ENCODE assay signal across 8 cellular contexts in the genomic region with DNA sequence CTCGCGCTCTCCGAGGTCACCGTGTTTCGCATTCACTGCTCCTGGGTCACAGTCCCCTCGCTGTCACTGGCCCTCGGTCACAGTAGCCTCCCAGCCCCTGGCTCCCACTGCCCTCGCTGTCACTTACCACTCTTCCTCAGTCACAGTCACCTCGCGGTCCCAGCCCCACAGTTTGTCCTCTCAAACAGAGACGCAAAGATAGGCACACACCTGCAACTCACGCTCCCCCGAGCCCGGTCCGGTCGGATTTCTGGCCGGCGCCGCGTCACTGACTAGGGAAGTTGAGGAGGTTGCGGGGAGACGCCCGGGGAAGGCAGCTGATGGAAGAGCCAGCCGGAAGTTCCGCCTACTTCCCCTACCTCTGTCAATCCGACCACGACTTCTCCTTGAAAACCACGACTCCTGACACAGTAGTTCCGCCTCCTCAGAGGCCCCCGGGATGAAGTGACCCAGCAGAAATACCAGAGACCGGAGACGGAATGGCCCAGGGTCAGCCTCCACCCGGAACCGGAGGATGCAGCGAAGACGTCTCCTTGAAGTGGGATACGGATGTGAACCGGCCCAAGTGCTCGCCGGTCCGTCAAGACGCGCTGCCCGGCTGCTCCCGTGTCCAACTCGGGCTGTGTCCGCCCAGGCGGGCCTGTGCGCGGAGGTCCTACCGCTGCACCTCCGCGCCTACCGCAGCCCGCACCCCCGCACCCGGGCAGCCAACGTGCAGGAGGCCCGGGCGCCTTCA. TPM values are rescaled to one million over a fixed set of nuclear protein-coding genes. Genes with fewer than 3 reads are reported as not detected.
DNase-seq lines count a peak whose midpoint lies in the region; ATAC-seq and TF ChIP-seq lines count a peak whose summit lies in the region.

Gene PCYT1A (minus strand): TSS at position 322 of the 736 bp plus-strand sequence. CDS start 17,195 bp downstream, outside the sequence.

- in situ Hi-C loops in Caki2 (cut with HindIII; ENCODE audit: low pct_unique_long_range_greater_than_20kb, low sequenced_read_pairs) = no loop called here

- ATAC-seq in GM21515 (IDR thresholded peaks at IDR 0.05; ENCODE audit: unreplicated experiment) = peak; percentile 66

- no peak for TF ChIP-seq CTCF in epithelial cell of esophagus (IDR thresholded peaks at IDR 0.05; ENCODE audit: insufficient read depth, low read depth, low read length, missing control alignments)

- peak within 1 kb of the TSS; percentile 99 for H3K4me3 ChIP-seq in epithelial cell of esophagus (ENCODE audit: low read length)

- DNase-seq in Caki2 (ENCODE audit: low read depth) (peak; percentile 91), HuH-7.5 (ENCODE audit: low spot score) (peak; percentile 88), OCI-M1 (lab: John Stamatoyannopoulos, UW) (peak; percentile 92), activated T-cell treated with anti-CD3 and anti-CD28 coated beads for 4 hours (peak; percentile 53), epithelial cell of esophagus (ENCODE audit: low read depth) (peak; percentile 97), middle frontal gyrus (ENCODE audit: extremely low spot score, low spot score) (peak; percentile 89)
- DNase-seq in stimulated activated CD8-positive, alpha-beta memory T cell treated with anti-CD3 and anti-CD28 coated beads, Interleukin-2, amount 100 ng/mL, for 1 hour (ENCODE audit: low read depth in 2 of 2) = peak; percentile 39 to 47

RNA-seq across cellular contexts. Expression of gene PCYT1A, which starts in this region (rescaled TPM):
- total RNA-seq in Caki2 (2014; rRNA removed; shearing (Covaris generic); ENCODE audit: low replicate concordance) = 20.6 and 43.5 TPM in 2 replicates

Comparison
In these comparisons a context has a peak if more than half of its experiments do, and no peak if none do; other contexts are left out.
1. Peak in every context shown above with its lines: DNase-seq, ATAC-seq and H3K4me3 ChIP-seq.
2. DNase-seq: peak in every context shown above with its lines; median percentile 97 in epithelial cell of esophagus; 92 in OCI-M1; 91 in Caki2; 89 in middle frontal gyrus; 88 in HuH-7.5; 53 in activated T-cell treated with anti-CD3 and anti-CD28 coated beads for 4 hours; 43 in stimulated activated CD8-positive, alpha-beta memory T cell treated with anti-CD3 and anti-CD28 coated beads, Interleukin-2, amount 100 ng/mL, for 1 hour.